ENCODE assay signal across 8 cellular contexts in genomic region chr3:48088749-48089466, GRCh38.
A peak's percentile ranks its signal among the peaks of the same experiment; 100 is the strongest.
DNase-seq lines count a peak whose midpoint lies in the region; ATAC-seq and TF ChIP-seq lines count a peak whose summit lies in the region.

No MANE protein-coding gene starts in this region.

- ATAC-seq in GM21381 (IDR thresholded peaks at IDR 0.05; ENCODE audit: unreplicated experiment) = peak; percentile 95

- H3K27me3 Mint-ChIP-seq in Caco-2 (ENCODE audit: insufficient read depth, unreplicated experiment) (no peaks in the 10 kb centered on the region), endodermal cell (ENCODE audit: insufficient read depth) (no peaks in the 10 kb centered on the region)

- H3K27ac ChIP-seq in endodermal cell (ENCODE audit: low read depth, low read length) (peak overlapping the region; percentile 98), mesodermal cell (ENCODE audit: low read depth, low read length, severe bottlenecking) (peak overlapping the region; percentile 99)

- TF ChIP-seq CTCF in Caco-2 (IDR thresholded peaks at IDR 0.05; ENCODE audit: insufficient read depth in 1 of 2, low read depth in 1 of 2, low read length in 1 of 2, severe bottlenecking in 1 of 2, unreplicated experiment in 1 of 2) (no peak), endodermal cell (conservative IDR thresholded peaks at IDR 0.05) (peak; percentile 36)

- H3K4me1 ChIP-seq in Caco-2 (peaks cover 20% of the 10 kb centered on the region), endodermal cell (ENCODE audit: control insufficient read depth, insufficient read depth, low read length) (no peaks in the 10 kb centered on the region), mesodermal cell (ENCODE audit: control insufficient read depth, insufficient read depth, low read length, poor library complexity, severe bottlenecking) (peaks cover 18% of the 10 kb centered on the region)

- no peaks in the 10 kb centered on the region for H3K9me3 Mint-ChIP-seq in Caco-2 (ENCODE audit: unreplicated experiment)
- H3K9me3 Mint-ChIP-seq in endodermal cell = no peaks in the 10 kb centered on the region

- no peaks in the 10 kb centered on the region for H3K36me3 ChIP-seq in Caco-2 (ENCODE audit: control insufficient read depth, insufficient read depth, low read length)
- H3K36me3 ChIP-seq in endodermal cell (ENCODE audit: control insufficient read depth, insufficient read depth, low read length) = peaks cover 11% of the 10 kb centered on the region
- peaks cover 12% of the 10 kb centered on the region for H3K36me3 ChIP-seq in mesodermal cell (ENCODE audit: control insufficient read depth, insufficient read depth, low read length)

- CTCF ChIA-PET in Caco-2 (lab: Charles Lee) = interaction anchor here (0.6 to 2.2 kb wide), 9 partner anchors 9 to 829 kb away, joined by 3 to 24 read pairs (median 4); no protein-coding TSS in a partner anchor

- H3K36me3 Mint-ChIP-seq in Caco-2 (ENCODE audit: insufficient read depth, unreplicated experiment) (peaks cover 39% of the 10 kb centered on the region), endodermal cell (ENCODE audit: low read depth) (peaks cover 10% of the 10 kb centered on the region)

- no peaks in the 10 kb centered on the region for H3K27me3 ChIP-seq in Caco-2 (replicated peaks; ENCODE audit: control insufficient read depth, insufficient read depth, low read length)
- no peaks in the 10 kb centered on the region for H3K27me3 ChIP-seq in endodermal cell (ENCODE audit: control insufficient read depth, insufficient read depth, low read length, poor library complexity, severe bottlenecking)

- H3K9me3 ChIP-seq in Caco-2 = no peaks in the 10 kb centered on the region
- H3K9me3 ChIP-seq in endodermal cell (ENCODE audit: control insufficient read depth, low read length) = no peaks in the 10 kb centered on the region
- no peaks in the 10 kb centered on the region for H3K9me3 ChIP-seq in mesodermal cell (ENCODE audit: control insufficient read depth, low read length)

- H3K27ac Mint-ChIP-seq in Caco-2 (ENCODE audit: unreplicated experiment) = peak overlapping the region; percentile 99
- H3K27ac Mint-ChIP-seq in endodermal cell = peak overlapping the region; percentile 99

- peak overlapping the region; percentile 96 for H3K4me3 Mint-ChIP-seq in Caco-2 (ENCODE audit: unreplicated experiment)
- peak overlapping the region; percentile 99 for H3K4me3 Mint-ChIP-seq in endodermal cell

- intact Hi-C loops in Caco-2 (cut with micrococcal nuclease; ENCODE audit: unreplicated experiment) = loop anchor here (5.0 kb wide), 2 partner anchors 52 to 63 kb away; no protein-coding TSS in a partner anchor

- H3K4me1 Mint-ChIP-seq in Caco-2 (ENCODE audit: low read depth, unreplicated experiment) (peaks cover 5% of the 10 kb centered on the region), endodermal cell (peaks cover 22% of the 10 kb centered on the region)

- no TSS peak for BruUV-seq in Caco-2 (replicated peaks; lab: Mats Ljungman, UMichigan)

- 0% methylated on average over 22 to 79 of the region's 79 CpGs for WGBS in endodermal cell (ENCODE audit: insufficient coverage in 1 of 2, insufficient read length in 1 of 2), 2 experiments
- 0% methylated on average over 50 to 68 of the region's 79 CpGs for WGBS in mesodermal cell (ENCODE audit: insufficient coverage in 2 of 2), 2 experiments

- peak; percentile 96 to 98 for DNase-seq in Caco-2
- peak; percentile 32 to 95 (median 89) for DNase-seq in HUDEP-2 (lab: John Stamatoyannopoulos, UW; ENCODE audit: unreplicated experiment in 76 of 76)
- DNase-seq in NOMO-1 treated with dmso at 0.1 percent for 144 hours (lab: John Stamatoyannopoulos, UW; ENCODE audit: unreplicated experiment) = peak; percentile 91
- DNase-seq in activated CD8-positive, alpha-beta memory T cell treated with anti-CD3 and anti-CD28 coated beads, Interleukin-2, amount 50 U/mL, for 24 hours (ENCODE audit: extremely low read depth) = peak; percentile 83
- DNase-seq in endodermal cell = peak; percentile 98
- peak; percentile 77 for DNase-seq in stimulated activated CD8-positive, alpha-beta memory T cell treated with anti-CD3 and anti-CD28 coated beads, Interleukin-15, amount 100 ng/mL, for 24 hours (ENCODE audit: low read depth)

- POLR2A ChIA-PET in Caco-2 (lab: Charles Lee) = interaction anchor here (0.5 to 2.0 kb wide), 16 partner anchors 12 to 471 kb away, joined by 3 to 20 read pairs (median 4); partner anchors contain the start of gene CDC25A

- peak overlapping the region; percentile 82 for H3K9ac ChIP-seq in endodermal cell (ENCODE audit: extremely low read depth, low read length, poor library complexity, severe bottlenecking)

- peak overlapping the region; percentile 68 for H3K4me3 ChIP-seq in Caco-2 (ENCODE audit: low read depth, low read length)
- H3K4me3 ChIP-seq in endodermal cell (ENCODE audit: low read length) = peak overlapping the region; percentile 92
- peak overlapping the region; percentile 95 for H3K4me3 ChIP-seq in mesodermal cell (ENCODE audit: extremely low read depth, insufficient read depth, low read length, poor library complexity, severe bottlenecking)

Comparison
In these comparisons a context has a peak if more than half of its experiments do, and no peak if none do; other contexts are left out.
1. Peak in every context shown above with its lines: DNase-seq, ATAC-seq, H3K4me3 ChIP-seq and H3K27ac ChIP-seq.